Comparison of ENCODE assay signal across 31 cellular contexts in the genomic region with DNA sequence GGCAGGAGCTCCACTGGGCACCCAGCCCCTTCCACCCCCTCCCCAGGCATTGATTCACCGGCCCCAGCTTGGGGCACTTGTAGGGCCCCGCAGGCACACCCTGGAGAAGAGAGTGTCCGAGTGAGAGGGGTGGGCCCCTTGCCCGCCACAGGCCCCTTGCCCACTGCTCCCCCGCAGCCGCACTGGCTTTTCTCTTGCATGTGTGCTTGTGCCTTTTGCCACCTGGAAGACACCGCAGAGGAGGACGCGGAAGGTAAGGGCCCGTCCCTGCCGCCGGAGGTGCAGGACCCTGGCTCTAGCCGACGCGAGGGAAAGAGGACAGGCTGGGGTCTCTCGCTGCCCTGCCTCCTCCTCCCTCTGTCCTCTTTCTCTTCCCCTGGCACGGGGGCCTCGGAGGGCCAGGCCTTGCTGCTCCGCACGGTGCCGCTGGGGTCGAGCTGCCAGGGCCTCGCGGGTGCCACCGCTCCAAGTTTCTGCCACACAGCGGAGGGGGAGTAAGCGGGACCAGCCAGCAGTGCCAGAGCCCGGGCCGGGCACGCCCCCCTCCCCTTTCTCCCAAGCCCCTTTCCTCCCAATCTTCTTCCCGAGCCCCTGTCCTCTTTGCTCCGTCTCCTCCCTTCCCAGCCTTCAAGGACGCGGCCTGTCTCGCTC. TPM values are rescaled to one million over a fixed set of nuclear protein-coding genes. Genes with fewer than 3 reads are reported as not detected.
DNase-seq lines count a peak whose midpoint lies in the region; ATAC-seq, FAIRE-seq and TF ChIP-seq lines count a peak whose summit lies in the region.
"Had no signal": no experiment of that assay in that cellular context is flagged by ENCODE, and none has a peak within 500 bp of the region (broad histone marks: within the 10 kb centered on the region; RNA-seq: fewer than 3 reads in every experiment).

No MANE protein-coding gene starts in this region.

- no peaks in the 10 kb centered on the region for H3K9me3 ChIP-seq in neuronal stem cell (replicated peaks in 1 of 2; ENCODE audit: control insufficient read depth in 2 of 2, insufficient read depth in 1 of 2, low read depth in 1 of 2, low read length in 2 of 2)
- H3K9me3 ChIP-seq: mucosa of descending colon had no signal

- H3K27me3 ChIP-seq in neuronal stem cell (ENCODE audit: control insufficient read depth in 3 of 3, insufficient read depth in 3 of 3, low read depth in 1 of 3, low read length in 3 of 3) (no peaks in the 10 kb centered on the region), dorsolateral prefrontal cortex (no peaks in the 10 kb centered on the region)

- H3K18ac ChIP-seq in neuronal stem cell (ENCODE audit: low read length) = peak overlapping the region; percentile 71

- no peak for TF ChIP-seq POLR2A in GM12891 (IDR thresholded peaks at IDR 0.05; ENCODE audit: low read depth, low read length)

- H2AK5ac ChIP-seq in neuronal stem cell (ENCODE audit: low read depth, low read length) = peak overlapping the region; percentile 36

- no peaks in the 10 kb centered on the region for H3K79me1 ChIP-seq in neuronal stem cell (ENCODE audit: low read depth, low read length)

- intact Hi-C loops in dorsolateral prefrontal cortex (cut with DNase I) = no loop called here

- ATAC-seq in GM19328 (IDR thresholded peaks at IDR 0.05; ENCODE audit: unreplicated experiment) = no peak
- no peak for ATAC-seq in GM21390 (IDR thresholded peaks at IDR 0.05; ENCODE audit: unreplicated experiment)
- ATAC-seq: GM12878, mucosa of descending colon, PC-3 had no signal

- peak overlapping the region; percentile 96 for H2BK5ac ChIP-seq in neuronal stem cell (ENCODE audit: low read length)

- H3K23ac ChIP-seq in neuronal stem cell (ENCODE audit: low read depth, low read length, poor library complexity) = peak overlapping the region; percentile 11

- H3K4me3 ChIP-seq in neuronal stem cell (ENCODE audit: low read length in 2 of 2) (no peak overlapping the region), dorsolateral prefrontal cortex (no peak overlapping the region)
- H3K4me3 ChIP-seq: GM12878, mucosa of descending colon had no signal

- no peak for FAIRE-seq in GM12891 (lab: Jason Lieb, UNC)
- FAIRE-seq: GM12878 had no signal

- H3K27ac ChIP-seq in neuronal stem cell (replicated peaks; ENCODE audit: low read length) = no peak overlapping the region
- H3K27ac ChIP-seq in dorsolateral prefrontal cortex = no peak overlapping the region
- H3K27ac ChIP-seq: WERI-Rb-1 had no signal

- H4K91ac ChIP-seq in neuronal stem cell (ENCODE audit: low read depth, low read length, poor library complexity) = no peak overlapping the region

- H2AFZ ChIP-seq in neuronal stem cell (ENCODE audit: low read length) = peak overlapping the region; percentile 93

- WGBS in neuronal stem cell (ENCODE audit: extremely low coverage in 2 of 2, insufficient read length in 2 of 2, insufficient replicate concordance in 1 of 2), 2 donors = no CpG with 5 or more reads among the region's 35 CpGs

- H3K4me2 ChIP-seq in neuronal stem cell (ENCODE audit: insufficient read depth, low read length, poor library complexity, severe bottlenecking) = no peak overlapping the region

- TF ChIP-seq CTCF in dorsolateral prefrontal cortex (IDR thresholded peaks at IDR 0.05 in 54 of 56, conservative IDR thresholded peaks at IDR 0.05 in 2 of 56; ENCODE audit: low read depth in 1 of 56, partially characterized antibody in 56 of 56) = no peak

- peak overlapping the region; percentile 87 for H2BK120ac ChIP-seq in neuronal stem cell (ENCODE audit: low read depth, low read length)

- DNase-seq in D341Med (ENCODE audit: low spot score) (peak; percentile 40), GM12891 (ENCODE audit: insufficient read length, low spot score) (peak; percentile 21), iPS-NIHi11 (ENCODE audit: low spot score) (peak; percentile 11), neuronal stem cell (ENCODE audit: low spot score) (no peak), NCI-H2029 (lab: John Stamatoyannopoulos, UW) (no peak), dorsolateral prefrontal cortex (no peak)
- DNase-seq: activated CD4-positive, alpha-beta T cell treated with anti-CD3 and anti-CD28 coated beads, Interleukin-2, amount 50 U/mL, for 1 hour; amygdala; Calu3; effector CD8-positive, alpha-beta T cell; H9; IMR-90; NCI-H1694 treated with DMSO at 0.1 percent for 48 hours; NCI-H2171 treated with DMSO at 0.1 percent for 48 hours; NCI-H510A treated with DMSO at 0.1 percent for 48 hours; NK-92 treated with Interleukin-12 subunit alpha and Interleukin-12 subunit beta, amount 100 ng/mL, for 24 hours; PC-3; SHP77 treated with DMSO at 0.1 percent for 48 hours; stimulated activated naive CD4-positive, alpha-beta T cell treated with Interleukin-2 at 50 U/mL for 16 hours; SW 1271; T1000; WERI-Rb-1 had no signal

- peaks cover 11 to 16% of the 10 kb centered on the region in 2 donors for H3K4me1 ChIP-seq in neuronal stem cell (ENCODE audit: control insufficient read depth in 2 of 2, insufficient read depth in 1 of 2, low read depth in 1 of 2, low read length in 2 of 2)

- H3K4ac ChIP-seq in neuronal stem cell (ENCODE audit: low read length) = no peak overlapping the region

- H3K9ac ChIP-seq in neuronal stem cell (ENCODE audit: low read depth, low read length, poor library complexity) = no peak overlapping the region

- peak overlapping the region; percentile 30 for H2BK12ac ChIP-seq in neuronal stem cell (ENCODE audit: low read length)

- no peak overlapping the region for H3K14ac ChIP-seq in neuronal stem cell (ENCODE audit: low read length)

- no peaks in the 10 kb centered on the region for H3K36me3 ChIP-seq in neuronal stem cell (replicated peaks in 1 of 2; ENCODE audit: control insufficient read depth in 2 of 2, insufficient read depth in 2 of 2, low read length in 2 of 2)
- H3K36me3 ChIP-seq: WERI-Rb-1 had no signal

- H4K8ac ChIP-seq in neuronal stem cell (ENCODE audit: low read depth, low read length) = peak overlapping the region; percentile 65

- peak overlapping the region; percentile 87 for H2BK15ac ChIP-seq in neuronal stem cell (ENCODE audit: low read length)

TF ChIP-seq in GM12891, 5 proteins besides CTCF, POLR2A, EP300 and RAD21:
- TF ChIP-seq PAX5 (IDR thresholded peaks at IDR 0.05; ENCODE audit: insufficient read depth, low read length, severe bottlenecking) (no peak), POU2F2 (IDR thresholded peaks at IDR 0.05; ENCODE audit: low read depth, low read length) (no peak), TAF1 (IDR thresholded peaks at IDR 0.05; ENCODE audit: low read depth, low read length) (no peak), POLR2AphosphoS5 (IDR thresholded peaks at IDR 0.05; ENCODE audit: low read depth, low read length) (no peak), SPI1 (IDR thresholded peaks at IDR 0.05; ENCODE audit: low read depth, low read length) (no peak)

RNA-seq across cellular contexts. Expression of a gene that starts 9.5 kb away (rescaled TPM):
- 1.5 TPM for polyA plus RNA-seq in GM12891 (2012; ENCODE audit: low read depth, missing spikeins)
- 0.49 TPM for polyA plus RNA-seq in neuronal stem cell (2013, experiment 1 of 2)
- polyA plus RNA-seq in neuronal stem cell (2013, experiment 2 of 2) = 0.32 TPM
- total RNA-seq in dorsolateral prefrontal cortex = 1 to 10 TPM in 65 of 120 experiments, under 1 TPM in 18, not detected in 37; 0.41 to 5.1 (median 1.5) TPM
- total RNA-seq: Calu3, Daoy, epithelial cell of proximal tubule, GM12878, H9, IMR-90, neural crest cell, PC-3, temporal lobe had no signal
- polyA plus RNA-seq: IMR-90 had no signal

RNA-seq across cellular contexts. Expression of a gene that starts 18.1 kb away (rescaled TPM):
- 131 TPM for polyA plus RNA-seq in GM12891 (2012; ENCODE audit: low read depth, missing spikeins)
- polyA plus RNA-seq in neuronal stem cell (2013, experiment 1 of 2) = 89.1 TPM
- polyA plus RNA-seq in neuronal stem cell (2013, experiment 2 of 2) = 89.3 TPM
- total RNA-seq in dorsolateral prefrontal cortex = 10 to 100 TPM; 16.8 to 67.4 (median 46.0) TPM

RNA-seq across cellular contexts. Expression of a gene that starts 37.3 kb away (rescaled TPM):
- 5.7 TPM for polyA plus RNA-seq in GM12891 (2012; ENCODE audit: low read depth, missing spikeins)
- polyA plus RNA-seq in neuronal stem cell (2013, experiment 1 of 2) = not detected
- polyA plus RNA-seq in neuronal stem cell (2013, experiment 2 of 2) = not detected
- total RNA-seq in dorsolateral prefrontal cortex = not detected
- total RNA-seq: Calu3, Daoy, epithelial cell of proximal tubule, GM12878, H9, IMR-90, lower leg skin, mucosa of descending colon, neural crest cell, PC-3, temporal lobe had no signal
- polyA plus RNA-seq: IMR-90 had no signal

Comparison
In these comparisons a context has a peak if more than half of its experiments do, and no peak if none do; other contexts are left out.
1. DNase-seq: peak in D341Med (single experiment), GM12891 (single experiment) and iPS-NIHi11 (single experiment); none in neuronal stem cell (single experiment), NCI-H2029 (single experiment) and dorsolateral prefrontal cortex (0 of 10).